1 cellular context compared by ENCODE assay signal in the genomic region with DNA sequence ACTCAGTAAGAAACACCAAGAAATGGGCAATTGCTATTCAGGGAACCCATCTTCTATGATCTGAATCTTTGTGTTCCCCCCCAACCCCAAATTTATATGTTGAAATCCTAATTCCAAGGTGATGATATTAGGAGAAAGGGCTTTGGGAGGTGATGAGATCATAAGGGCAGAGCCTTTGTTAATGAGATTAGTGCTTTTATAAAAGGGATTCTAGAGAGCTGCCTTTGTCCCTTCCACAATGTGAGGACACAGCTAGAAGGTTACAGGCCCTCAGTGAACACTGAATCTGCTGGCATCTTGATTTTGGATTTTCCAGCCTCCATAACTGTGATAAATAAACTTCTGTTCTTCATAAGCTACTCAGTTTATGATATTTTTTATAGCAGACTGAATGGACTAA.
TF ChIP-seq lines count a peak whose summit lies in the region.

No MANE protein-coding gene starts in this region.

TF ChIP-seq in WTC11, 78 proteins besides CTCF, POLR2A, EP300 and RAD21 (continued from another document):
- TF ChIP-seq, protein P1, sequence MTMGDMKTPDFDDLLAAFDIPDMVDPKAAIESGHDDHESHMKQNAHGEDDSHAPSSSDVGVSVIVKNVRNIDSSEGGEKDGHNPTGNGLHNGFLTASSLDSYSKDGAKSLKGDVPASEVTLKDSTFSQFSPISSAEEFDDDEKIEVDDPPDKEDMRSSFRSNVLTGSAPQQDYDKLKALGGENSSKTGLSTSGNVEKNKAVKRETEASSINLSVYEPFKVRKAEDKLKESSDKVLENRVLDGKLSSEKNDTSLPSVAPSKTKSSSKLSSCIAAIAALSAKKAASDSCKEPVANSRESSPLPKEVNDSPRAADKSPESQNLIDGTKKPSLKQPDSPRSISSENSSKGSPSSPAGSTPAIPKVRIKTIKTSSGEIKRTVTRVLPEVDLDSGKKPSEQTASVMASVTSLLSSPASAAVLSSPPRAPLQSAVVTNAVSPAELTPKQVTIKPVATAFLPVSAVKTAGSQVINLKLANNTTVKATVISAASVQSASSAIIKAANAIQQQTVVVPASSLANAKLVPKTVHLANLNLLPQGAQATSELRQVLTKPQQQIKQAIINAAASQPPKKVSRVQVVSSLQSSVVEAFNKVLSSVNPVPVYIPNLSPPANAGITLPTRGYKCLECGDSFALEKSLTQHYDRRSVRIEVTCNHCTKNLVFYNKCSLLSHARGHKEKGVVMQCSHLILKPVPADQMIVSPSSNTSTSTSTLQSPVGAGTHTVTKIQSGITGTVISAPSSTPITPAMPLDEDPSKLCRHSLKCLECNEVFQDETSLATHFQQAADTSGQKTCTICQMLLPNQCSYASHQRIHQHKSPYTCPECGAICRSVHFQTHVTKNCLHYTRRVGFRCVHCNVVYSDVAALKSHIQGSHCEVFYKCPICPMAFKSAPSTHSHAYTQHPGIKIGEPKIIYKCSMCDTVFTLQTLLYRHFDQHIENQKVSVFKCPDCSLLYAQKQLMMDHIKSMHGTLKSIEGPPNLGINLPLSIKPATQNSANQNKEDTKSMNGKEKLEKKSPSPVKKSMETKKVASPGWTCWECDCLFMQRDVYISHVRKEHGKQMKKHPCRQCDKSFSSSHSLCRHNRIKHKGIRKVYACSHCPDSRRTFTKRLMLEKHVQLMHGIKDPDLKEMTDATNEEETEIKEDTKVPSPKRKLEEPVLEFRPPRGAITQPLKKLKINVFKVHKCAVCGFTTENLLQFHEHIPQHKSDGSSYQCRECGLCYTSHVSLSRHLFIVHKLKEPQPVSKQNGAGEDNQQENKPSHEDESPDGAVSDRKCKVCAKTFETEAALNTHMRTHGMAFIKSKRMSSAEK (CRISPR knock-in tag; IDR thresholded peaks at IDR 0.05; ENCODE audit: borderline replicate concordance) = no peak
- TF ChIP-seq GABPB1 (CRISPR knock-in tag; IDR thresholded peaks at IDR 0.05) = no peak
- TF ChIP-seq IRF2 (CRISPR knock-in tag; IDR thresholded peaks at IDR 0.05; ENCODE audit: borderline replicate concordance, low read depth) = no peak
- TF ChIP-seq, protein P2, sequence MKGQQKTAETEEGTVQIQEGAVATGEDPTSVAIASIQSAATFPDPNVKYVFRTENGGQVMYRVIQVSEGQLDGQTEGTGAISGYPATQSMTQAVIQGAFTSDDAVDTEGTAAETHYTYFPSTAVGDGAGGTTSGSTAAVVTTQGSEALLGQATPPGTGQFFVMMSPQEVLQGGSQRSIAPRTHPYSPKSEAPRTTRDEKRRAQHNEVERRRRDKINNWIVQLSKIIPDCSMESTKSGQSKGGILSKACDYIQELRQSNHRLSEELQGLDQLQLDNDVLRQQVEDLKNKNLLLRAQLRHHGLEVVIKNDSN (CRISPR knock-in tag; IDR thresholded peaks at IDR 0.05) = no peak
